8 cellular contexts compared by ENCODE assay signal in the genomic region with DNA sequence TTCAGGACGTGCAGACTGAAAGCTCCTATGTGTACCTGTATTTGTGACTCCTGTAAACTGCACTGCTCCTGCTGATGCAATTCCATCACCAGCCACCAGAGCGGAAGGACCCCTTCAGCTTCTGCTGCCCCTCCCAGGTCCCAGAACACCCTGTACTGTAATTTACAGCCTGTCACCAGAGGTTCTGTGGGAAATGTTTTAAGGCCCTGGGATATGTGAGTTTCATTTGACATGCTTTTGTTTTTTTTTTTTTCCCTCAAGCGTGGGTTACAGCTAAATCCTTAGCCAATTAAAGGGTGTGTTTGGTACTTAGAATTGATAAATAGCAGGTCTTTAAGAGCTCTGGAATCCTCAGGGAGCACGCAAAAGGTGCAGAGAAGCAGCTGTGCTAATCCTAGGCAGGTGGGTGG.
DNase-seq lines count a peak whose midpoint lies in the region; ATAC-seq, FAIRE-seq and TF ChIP-seq lines count a peak whose summit lies in the region.

No MANE protein-coding gene starts in this region.

- H3K36me3 ChIP-seq in cardiac muscle cell (no peaks in the 10 kb centered on the region), bronchial epithelial cell (ENCODE audit: control insufficient read depth, insufficient read depth, low read length) (peaks cover 14% of the 10 kb centered on the region), parathyroid adenoma (ENCODE audit: control insufficient read depth, insufficient read depth, low read length) (no peaks in the 10 kb centered on the region)
- H3K36me3 ChIP-seq in CD4-positive, alpha-beta memory T cell (ENCODE audit: insufficient read depth, low read length), result no peaks in the 10 kb centered on the region

- peaks cover 0 to 4% of the 10 kb centered on the region in 2 donors for H3K36me3 Mint-ChIP-seq in CD4-positive, alpha-beta memory T cell

- no peaks in the 10 kb centered on the region for H3K27me3 ChIP-seq in cardiac muscle cell
- H3K27me3 ChIP-seq in bronchial epithelial cell (ENCODE audit: control insufficient read depth, insufficient read depth, low read length), result no peaks in the 10 kb centered on the region
- no peaks in the 10 kb centered on the region for H3K27me3 ChIP-seq in parathyroid adenoma (ENCODE audit: control insufficient read depth, insufficient read depth, low read length)
- H3K27me3 ChIP-seq in CD4-positive, alpha-beta memory T cell (ENCODE audit: insufficient read depth, low read length), result no peaks in the 10 kb centered on the region

- no peak overlapping the region for H3K4me2 ChIP-seq in parathyroid adenoma (ENCODE audit: low read length)

- no peaks in the 10 kb centered on the region for H3K4me1 Mint-ChIP-seq in CD4-positive, alpha-beta memory T cell

- H3K4me3 Mint-ChIP-seq in CD4-positive, alpha-beta memory T cell, result no peak overlapping the region

- CTCF ChIA-PET in CD4-positive, alpha-beta memory T cell (lab: Charles Lee; ENCODE audit: partially characterized antibody), result no interaction called here

- no peak for FAIRE-seq in bronchial epithelial cell (lab: Jason Lieb, UNC)

- peak; percentile 53 for TF ChIP-seq CTCF in cardiac muscle cell (IDR thresholded peaks at IDR 0.05; ENCODE audit: low read depth, low read length)
- peak; percentile 60 for TF ChIP-seq CTCF in bronchial epithelial cell (IDR thresholded peaks at IDR 0.05; ENCODE audit: insufficient read depth, low read length, severe bottlenecking)
- TF ChIP-seq CTCF in parathyroid adenoma (IDR thresholded peaks at IDR 0.05), result peak; percentile 37

- H3K9me3 ChIP-seq in cardiac muscle cell (ENCODE audit: low read depth) (no peaks in the 10 kb centered on the region), parathyroid adenoma (ENCODE audit: control insufficient read depth, low read length) (no peaks in the 10 kb centered on the region)
- H3K9me3 ChIP-seq in CD4-positive, alpha-beta memory T cell (ENCODE audit: control insufficient read depth in 1 of 2, low read length in 2 of 2), result no peaks in the 10 kb centered on the region

- H3K9me3 Mint-ChIP-seq in CD4-positive, alpha-beta memory T cell, result no peaks in the 10 kb centered on the region

- H3K4me3 ChIP-seq in cardiac muscle cell (no peak overlapping the region), bronchial epithelial cell (ENCODE audit: low read depth, low read length) (no peak overlapping the region), parathyroid adenoma (ENCODE audit: low read depth, low read length) (no peak overlapping the region)
- no peak overlapping the region for H3K4me3 ChIP-seq in CD4-positive, alpha-beta memory T cell (ENCODE audit: low read length in 2 of 2)

- POLR2A ChIA-PET in CD4-positive, alpha-beta memory T cell (lab: Charles Lee; ENCODE audit: partially characterized antibody), result no interaction called here

- DNase-seq in cardiac muscle cell (ENCODE audit: low read depth in 1 of 2, low spot score in 1 of 2), result peak in 1 of 2 donors; percentile 57
- DNase-seq in left ventricle myocardium superior, result no peak
- DNase-seq in NCI-H2081 (lab: John Stamatoyannopoulos, UW), result peak; percentile 56 to 69
- no peak for DNase-seq in bronchial epithelial cell (ENCODE audit: low read depth)
- DNase-seq in CD4-positive, alpha-beta memory T cell, result no peak
- no peak for DNase-seq in NOMO-1 treated with DMSO at 0.1 percent for 48 hours (lab: John Stamatoyannopoulos, UW; ENCODE audit: unreplicated experiment)

- H3K79me2 ChIP-seq in parathyroid adenoma, result no peaks in the 10 kb centered on the region

- H3K27ac Mint-ChIP-seq in CD4-positive, alpha-beta memory T cell, result no peak overlapping the region

- intact Hi-C loops in left ventricle myocardium superior (cut with micrococcal nuclease), result no loop called here
- intact Hi-C loops in CD4-positive, alpha-beta memory T cell (cut with micrococcal nuclease), result no loop called here

- no peak overlapping the region for H2AFZ ChIP-seq in parathyroid adenoma

- H3K27me3 Mint-ChIP-seq in CD4-positive, alpha-beta memory T cell, result no peaks in the 10 kb centered on the region

- H3K27ac ChIP-seq in cardiac muscle cell (no peak overlapping the region), parathyroid adenoma (no peak overlapping the region)
- no peak overlapping the region for H3K27ac ChIP-seq in CD4-positive, alpha-beta memory T cell (ENCODE audit: low read depth, low read length)

- H3K9ac ChIP-seq in parathyroid adenoma, result no peak overlapping the region

- ATAC-seq in left ventricle myocardium superior (no peak), HG02852 (IDR thresholded peaks at IDR 0.05; ENCODE audit: unreplicated experiment) (peak; percentile 50)

- peaks cover 19% of the 10 kb centered on the region for H3K4me1 ChIP-seq in cardiac muscle cell (ENCODE audit: low read depth)
- H3K4me1 ChIP-seq in parathyroid adenoma, result no peaks in the 10 kb centered on the region
- no peaks in the 10 kb centered on the region for H3K4me1 ChIP-seq in CD4-positive, alpha-beta memory T cell (ENCODE audit: insufficient read depth, low read length)

Comparison
In these comparisons a context has a peak if more than half of its experiments do, and no peak if none do; other contexts are left out.
1. DNase-seq: peak in NCI-H2081 (2 of 2); none in left ventricle myocardium superior (single experiment), bronchial epithelial cell (single experiment), CD4-positive, alpha-beta memory T cell (0 of 5) and NOMO-1 treated with DMSO at 0.1 percent for 48 hours (single experiment).
2. Peak in every context shown above with its lines, with median percentiles within 50 percentile points of each other: CTCF ChIP-seq.